8 cellular contexts compared by ENCODE assay signal in the genomic region with DNA sequence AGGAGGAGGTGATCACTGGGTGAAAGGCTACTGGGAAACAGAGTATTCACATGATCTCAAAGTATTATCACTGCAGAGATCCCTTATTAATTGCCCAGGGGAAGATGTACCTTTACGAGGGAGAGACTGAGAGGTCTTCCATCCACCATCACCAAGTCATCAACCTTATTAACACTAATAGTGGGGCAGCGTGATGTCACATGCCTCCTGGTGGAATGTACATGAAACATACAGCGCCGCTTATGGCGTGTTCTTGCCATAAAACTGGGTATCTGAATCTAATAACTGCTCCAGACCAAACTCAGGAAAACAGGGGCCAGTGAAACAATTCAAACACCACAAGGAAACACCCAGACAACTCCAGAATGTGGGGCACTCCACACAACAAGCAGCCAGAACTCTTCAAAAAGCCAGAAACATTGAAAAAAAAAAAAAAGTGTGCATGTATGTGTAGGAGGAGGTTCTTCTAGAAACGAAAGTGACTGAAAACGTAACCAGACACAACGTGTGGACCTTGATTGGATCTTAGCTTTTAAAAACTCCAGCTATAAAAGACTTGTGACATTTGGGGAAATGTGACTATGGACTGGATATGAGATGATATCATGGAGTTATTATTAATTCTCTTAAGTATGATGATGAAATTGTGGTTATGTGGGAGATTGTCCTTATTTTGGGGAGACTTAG. TPM values are rescaled to one million over a fixed set of nuclear protein-coding genes. Genes with fewer than 3 reads are reported as not detected.
DNase-seq lines count a peak whose midpoint lies in the region; ATAC-seq, FAIRE-seq and TF ChIP-seq lines count a peak whose summit lies in the region.

No MANE protein-coding gene starts in this region.

- H3K36me3 ChIP-seq in cardiac muscle cell (no peaks in the 10 kb centered on the region), kidney (ENCODE audit: control insufficient read depth in 1 of 2, insufficient read depth in 2 of 2, low read length in 2 of 2) (no peaks in the 10 kb centered on the region), urinary bladder (ENCODE audit: insufficient read depth) (no peaks in the 10 kb centered on the region)

- no peaks in the 10 kb centered on the region for H3K9me3 Mint-ChIP-seq in activated T-cell treated with anti-CD3 and anti-CD28 coated beads, Interleukin-2, amount 50 U/mL, for 24 hours

- peaks cover 77% of the 10 kb centered on the region for H3K4me1 Mint-ChIP-seq in activated T-cell treated with anti-CD3 and anti-CD28 coated beads, Interleukin-2, amount 50 U/mL, for 24 hours (ENCODE audit: low read depth)

- H3K4me1 ChIP-seq in cardiac muscle cell (ENCODE audit: low read depth) = peaks cover 6% of the 10 kb centered on the region
- H3K4me1 ChIP-seq in kidney (ENCODE audit: control insufficient read depth in 1 of 2, insufficient read depth in 1 of 2, low read depth in 1 of 2, low read length in 2 of 2) = peaks cover 23 to 39% of the 10 kb centered on the region in 2 donors
- H3K4me1 ChIP-seq in urinary bladder (ENCODE audit: insufficient read depth) = peaks cover 4% of the 10 kb centered on the region

- H3K9ac ChIP-seq in kidney (ENCODE audit: low read length in 2 of 2) = no peak overlapping the region

- peak in 1 of 2 donors; percentile 46 for DNase-seq in cardiac muscle cell (ENCODE audit: low read depth in 1 of 2, low spot score in 1 of 2)
- no peak for DNase-seq in left ventricle myocardium superior
- peak; percentile 42 for DNase-seq in activated T-cell treated with anti-CD3 and anti-CD28 coated beads, Interleukin-2, amount 50 U/mL, for 24 hours
- DNase-seq in kidney = no peak
- no peak for DNase-seq in KG1 (lab: John Stamatoyannopoulos, UW)
- DNase-seq in ureter (ENCODE audit: low spot score) = no peak

- TF ChIP-seq CTCF in cardiac muscle cell (IDR thresholded peaks at IDR 0.05; ENCODE audit: low read depth, low read length) = peak; percentile 7
- TF ChIP-seq CTCF in kidney (IDR thresholded peaks at IDR 0.05; ENCODE audit: borderline replicate concordance, extremely low read depth, insufficient read depth) = no peak

- H3K4me3 ChIP-seq in cardiac muscle cell = no peak overlapping the region
- H3K4me3 ChIP-seq in kidney (ENCODE audit: low read length in 2 of 2) = peak overlapping the region in 1 of 2 donors; percentile 14
- H3K4me3 ChIP-seq in urinary bladder (ENCODE audit: low read depth, low read length) = peak overlapping the region; percentile 10

- H3K27ac ChIP-seq in cardiac muscle cell (no peak overlapping the region), kidney (ENCODE audit: low read depth in 2 of 2, low read length in 2 of 2) (peak overlapping the region; percentile 28 to 41), urinary bladder (ENCODE audit: low read depth) (peak overlapping the region; percentile 68)

- intact Hi-C loops in left ventricle myocardium superior (cut with micrococcal nuclease) (no loop called here), kidney (cut with DNase I) (no loop called here)

- H3K9me3 ChIP-seq in cardiac muscle cell (ENCODE audit: low read depth) (no peaks in the 10 kb centered on the region), kidney (ENCODE audit: control insufficient read depth in 1 of 2, low read length in 2 of 2) (no peaks in the 10 kb centered on the region)

- peak overlapping the region; percentile 71 for H3K4me3 Mint-ChIP-seq in activated T-cell treated with anti-CD3 and anti-CD28 coated beads, Interleukin-2, amount 50 U/mL, for 24 hours

- 54% methylated on average over 8 of the region's 8 CpGs for WGBS in urinary bladder

- peaks cover 33% of the 10 kb centered on the region for H3K36me3 Mint-ChIP-seq in activated T-cell treated with anti-CD3 and anti-CD28 coated beads, Interleukin-2, amount 50 U/mL, for 24 hours (ENCODE audit: low read depth)

- FAIRE-seq in kidney (lab: Jason Lieb, UNC) = no peak

- H3K27ac Mint-ChIP-seq in activated T-cell treated with anti-CD3 and anti-CD28 coated beads, Interleukin-2, amount 50 U/mL, for 24 hours = peak overlapping the region; percentile 90

- H3K27me3 ChIP-seq in cardiac muscle cell = peaks cover 4% of the 10 kb centered on the region

- no peaks in the 10 kb centered on the region for H3K27me3 Mint-ChIP-seq in activated T-cell treated with anti-CD3 and anti-CD28 coated beads, Interleukin-2, amount 50 U/mL, for 24 hours

- no peak for ATAC-seq in left ventricle myocardium superior
- no peak for ATAC-seq in HG02588 (IDR thresholded peaks at IDR 0.05; ENCODE audit: unreplicated experiment)

RNA-seq across cellular contexts. Expression of gene STIMATE, which starts 4.6 kb away (rescaled TPM):
- 9.0 and 17.4 TPM in 2 replicates for total RNA-seq in cardiac muscle cell
- polyA plus RNA-seq in cardiac muscle cell = 4.8 and 7.3 TPM in 2 replicates
- 9.0 TPM for total RNA-seq in left ventricle myocardium superior
- 21.4 TPM for total RNA-seq in kidney
- polyA plus RNA-seq in kidney (ENCODE audit: insufficient read depth, low read depth, low replicate concordance) = 23.3 TPM
- total RNA-seq in urinary bladder = 11.8 TPM
- polyA plus RNA-seq in urinary bladder = 17.6 TPM
- 35.7 TPM for total RNA-seq in ureter

RNA-seq across cellular contexts. Expression of gene MUSTN1, which starts 57.9 kb away (rescaled TPM):
- 1.9 TPM in 1 of 2 replicates, not detected in the other for total RNA-seq in cardiac muscle cell
- not detected in 2 replicates for polyA plus RNA-seq in cardiac muscle cell
- total RNA-seq in left ventricle myocardium superior = 10.9 TPM
- total RNA-seq in kidney = 18.6 TPM
- polyA plus RNA-seq in kidney (ENCODE audit: insufficient read depth, low read depth, low replicate concordance) = 47.8 TPM
- total RNA-seq in urinary bladder = 2.9 TPM
- 44.5 TPM for polyA plus RNA-seq in urinary bladder
- 15.9 TPM for total RNA-seq in ureter
